In the genomic region with DNA sequence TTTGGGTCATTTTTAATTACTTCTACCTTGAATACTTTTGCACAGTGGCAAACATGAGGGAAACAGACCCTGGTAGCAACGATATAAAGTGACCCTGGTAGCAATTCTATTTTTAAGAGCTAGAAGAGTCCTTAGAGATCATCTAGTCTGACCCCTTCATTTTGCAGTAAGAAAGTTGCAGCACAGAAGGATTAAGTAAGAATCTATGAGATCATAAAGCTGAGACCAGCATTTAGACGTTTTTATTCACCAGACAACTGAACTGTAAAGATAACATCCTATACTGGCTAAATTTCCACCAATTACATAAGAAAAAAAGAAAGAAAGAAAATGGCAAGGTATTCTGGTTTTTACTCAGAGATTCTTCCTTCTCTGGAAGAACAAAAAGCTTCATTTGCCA, we compare ENCODE assay signal across 19 cellular contexts. TPM values are rescaled to one million over a fixed set of nuclear protein-coding genes. Genes with fewer than 3 reads are reported as not detected.
DNase-seq lines count a peak whose midpoint lies in the region; ATAC-seq and TF ChIP-seq lines count a peak whose summit lies in the region.
"Had no signal": no experiment of that assay in that cellular context is flagged by ENCODE, and none has a peak within 500 bp of the region (broad histone marks: within the 10 kb centered on the region; RNA-seq: fewer than 3 reads in every experiment).

No MANE protein-coding gene starts in this region.

- no peak overlapping the region for H2BK120ac ChIP-seq in mesenchymal stem cell (ENCODE audit: low read depth, low read length)

- H3K4me3 ChIP-seq in cardiac muscle cell (no peak overlapping the region), choroid plexus epithelial cell (ENCODE audit: low read depth, low read length) (no peak overlapping the region), mesenchymal stem cell (ENCODE audit: insufficient read depth in 1 of 2, low read depth in 1 of 2, low read length in 2 of 2) (no peak overlapping the region), transverse colon (no peak overlapping the region)

- no peak for TF ChIP-seq CTCF in cardiac muscle cell (IDR thresholded peaks at IDR 0.05; ENCODE audit: low read depth, low read length)
- TF ChIP-seq CTCF in choroid plexus epithelial cell (conservative IDR thresholded peaks at IDR 0.05; ENCODE audit: low read depth, low read length): no peak
- no peak for TF ChIP-seq CTCF in transverse colon (IDR thresholded peaks at IDR 0.05)

- no peak overlapping the region for H4K8ac ChIP-seq in mesenchymal stem cell (ENCODE audit: low read length)

- H3K27ac Mint-ChIP-seq in stimulated activated naive CD8-positive, alpha-beta T cell treated with anti-CD3 and anti-CD28 coated beads, Interleukin-15, amount 100 ng/mL, for 72 hours: no peak overlapping the region

- no peak overlapping the region for H3K4me2 ChIP-seq in mesenchymal stem cell (ENCODE audit: low read length, poor library complexity, severe bottlenecking)

- ATAC-seq in GM19351 (IDR thresholded peaks at IDR 0.05; ENCODE audit: unreplicated experiment): no peak
- ATAC-seq in stimulated activated naive CD8-positive, alpha-beta T cell treated with anti-CD3 and anti-CD28 coated beads, Interleukin-15, amount 100 ng/mL, for 72 hours: no peak
- ATAC-seq: Right ventricle myocardium inferior had no signal

- H4K91ac ChIP-seq in mesenchymal stem cell (ENCODE audit: low read length): no peak overlapping the region

- H3K27ac ChIP-seq in cardiac muscle cell (peak overlapping the region; percentile 51), mesenchymal stem cell (ENCODE audit: low read length, poor library complexity, severe bottlenecking) (no peak overlapping the region), transverse colon (peak overlapping the region in 3 of 4 donors; percentile 29 to 53 (median 30))

- H3K4me1 ChIP-seq in cardiac muscle cell (ENCODE audit: low read depth) (peaks cover 19% of the 10 kb centered on the region), mesenchymal stem cell (ENCODE audit: control insufficient read depth, insufficient read depth, low read depth, low read length) (no peaks in the 10 kb centered on the region), transverse colon (peaks cover 0 to 52% (median 18%) of the 10 kb centered on the region in 4 donors)

- TF ChIP-seq EP300 in transverse colon (IDR thresholded peaks at IDR 0.05; ENCODE audit: low read depth): no peak

- DNase-seq in cardiac muscle cell (ENCODE audit: low read depth in 1 of 2, low spot score in 1 of 2) (peak in 1 of 2 donors; percentile 33), cardiac septum (ENCODE audit: low spot score) (no peak), choroid plexus epithelial cell (ENCODE audit: low read depth) (peak; percentile 42), mesenchymal stem cell (peak; percentile 46), transverse colon (no peak), SKM-1 treated with dmso at 0.1 percent for 144 hours (lab: John Stamatoyannopoulos, UW; ENCODE audit: unreplicated experiment) (no peak)
- no peak for DNase-seq in stimulated activated naive CD8-positive, alpha-beta T cell treated with anti-CD3 and anti-CD28 coated beads, Interleukin-15, amount 100 ng/mL, for 72 hours
- DNase-seq: 8988T, DMS79, H9, NCI-H1092, NCI-H1436 treated with DMSO at 0.1 percent for 48 hours, NCI-H2029 treated with DMSO at 0.1 percent for 48 hours, NCI-H2171, NCI-H446, NCI-H69 had no signal

- no peak overlapping the region for H2BK15ac ChIP-seq in mesenchymal stem cell (ENCODE audit: low read depth, poor library complexity, severe bottlenecking)

- no peak overlapping the region for H3K4me3 Mint-ChIP-seq in stimulated activated naive CD8-positive, alpha-beta T cell treated with anti-CD3 and anti-CD28 coated beads, Interleukin-15, amount 100 ng/mL, for 72 hours
- H3K4me3 Mint-ChIP-seq: CD14-positive monocyte, H9 had no signal

- no peaks in the 10 kb centered on the region for H3K9me3 Mint-ChIP-seq in stimulated activated naive CD8-positive, alpha-beta T cell treated with anti-CD3 and anti-CD28 coated beads, Interleukin-15, amount 100 ng/mL, for 72 hours
- H3K9me3 Mint-ChIP-seq: H9 had no signal

- H3K27me3 Mint-ChIP-seq in stimulated activated naive CD8-positive, alpha-beta T cell treated with anti-CD3 and anti-CD28 coated beads, Interleukin-15, amount 100 ng/mL, for 72 hours: no peaks in the 10 kb centered on the region

- no peak overlapping the region for H2AK5ac ChIP-seq in mesenchymal stem cell (ENCODE audit: low read length, severe bottlenecking)

- H3K9ac ChIP-seq in mesenchymal stem cell (ENCODE audit: low read length): peak overlapping the region; percentile 48

- H3K4me1 Mint-ChIP-seq in stimulated activated naive CD8-positive, alpha-beta T cell treated with anti-CD3 and anti-CD28 coated beads, Interleukin-15, amount 100 ng/mL, for 72 hours: peaks cover under 1% of the 10 kb centered on the region
- H3K4me1 Mint-ChIP-seq: H9 had no signal

- no peak overlapping the region for H2BK5ac ChIP-seq in mesenchymal stem cell (ENCODE audit: low read depth, low read length, poor library complexity, severe bottlenecking)

- H3K36me3 ChIP-seq in cardiac muscle cell (no peaks in the 10 kb centered on the region), mesenchymal stem cell (ENCODE audit: control insufficient read depth in 1 of 2, insufficient read depth in 2 of 2, low read depth in 1 of 2, low read length in 2 of 2) (peaks cover 0 to 35% of the 10 kb centered on the region in 2 experiments), transverse colon (no peaks in the 10 kb centered on the region)

- WGBS in mesenchymal stem cell: 100% methylated on average over 1 of the region's 2 CpGs
- WGBS in transverse colon (ENCODE audit: low coverage in 1 of 2), 2 donors: 54% methylated on average over 2 of the region's 2 CpGs

- in situ Hi-C loops in transverse colon (cut with MboI; ENCODE audit: low pct_ligation_motif_present in 1 of 4, low pct_unique_long_range_greater_than_20kb in 1 of 4, low sequenced_read_pairs in 3 of 4): no loop called here

- no peaks in the 10 kb centered on the region for H3K27me3 ChIP-seq in cardiac muscle cell
- H3K27me3 ChIP-seq in mesenchymal stem cell (ENCODE audit: control insufficient read depth in 1 of 2, insufficient read depth in 1 of 2, low read length in 2 of 2): no peaks in the 10 kb centered on the region
- no peaks in the 10 kb centered on the region for H3K27me3 ChIP-seq in transverse colon

- no peak overlapping the region for H3K18ac ChIP-seq in mesenchymal stem cell (ENCODE audit: low read depth in 1 of 2, low read length in 2 of 2)

- no peak overlapping the region for H3K14ac ChIP-seq in mesenchymal stem cell (ENCODE audit: low read length in 2 of 2)

- no peak overlapping the region for H3K4ac ChIP-seq in mesenchymal stem cell (ENCODE audit: low read depth in 1 of 2, low read length in 2 of 2)

- TF ChIP-seq POLR2A in transverse colon (IDR thresholded peaks at IDR 0.05): no peak

- intact Hi-C loops in cardiac septum (cut with DNase I): no loop called here
- intact Hi-C loops in transverse colon (cut with DNase I; ENCODE audit: low total_unique reads): no loop called here

- H2AFZ ChIP-seq in mesenchymal stem cell (ENCODE audit: low read depth, low read length): no peak overlapping the region

- peaks cover 15% of the 10 kb centered on the region for H3K79me1 ChIP-seq in mesenchymal stem cell (replicated peaks; ENCODE audit: low read length, poor library complexity, severe bottlenecking)

- H2BK12ac ChIP-seq in mesenchymal stem cell (ENCODE audit: low read length in 2 of 2): no peak overlapping the region

- H3K9me3 ChIP-seq in cardiac muscle cell (ENCODE audit: low read depth) (no peaks in the 10 kb centered on the region), mesenchymal stem cell (ENCODE audit: control insufficient read depth, low read length) (no peaks in the 10 kb centered on the region), transverse colon (no peaks in the 10 kb centered on the region)

- no peak overlapping the region for H3K23ac ChIP-seq in mesenchymal stem cell (ENCODE audit: low read length in 2 of 2)

RNA-seq across cellular contexts. Expression of gene LRRFIP2, which starts 50.0 kb away (rescaled TPM):
- total RNA-seq in cardiac muscle cell: 61.2 and 92.6 TPM in 2 replicates
- 55.9 and 68.2 TPM in 2 replicates for polyA plus RNA-seq in cardiac muscle cell
- 135 TPM for total RNA-seq in cardiac septum
- 50.9 TPM for polyA plus RNA-seq in mesenchymal stem cell (2013, experiment 1 of 2)
- 49.6 TPM for polyA plus RNA-seq in mesenchymal stem cell (2013, experiment 2 of 2)
- total RNA-seq in transverse colon: 100 to 1,000 TPM; 136 to 198 (median 167) TPM

Comparison
In these comparisons a context has a peak if more than half of its experiments do, and no peak if none do; other contexts are left out.
1. DNase-seq: peak in choroid plexus epithelial cell (single experiment) and mesenchymal stem cell (single experiment); none in cardiac septum (single experiment), transverse colon (single experiment), stimulated activated naive CD8-positive, alpha-beta T cell treated with anti-CD3 and anti-CD28 coated beads, Interleukin-15, amount 100 ng/mL, for 72 hours (0 of 2) and SKM-1 treated with dmso at 0.1 percent for 144 hours (single experiment).